17 cellular contexts compared by ENCODE assay signal in genomic region chr5:145925803-145926202, GRCh38. TPM values are rescaled to one million over a fixed set of nuclear protein-coding genes. Genes with fewer than 3 reads are reported as not detected.
DNase-seq lines count a peak whose midpoint lies in the region; ATAC-seq and TF ChIP-seq lines count a peak whose summit lies in the region.
"Had no signal": no experiment of that assay in that cellular context is flagged by ENCODE, and none has a peak within 500 bp of the region (broad histone marks: within the 10 kb centered on the region; RNA-seq: fewer than 3 reads in every experiment).

No MANE protein-coding gene starts in this region.

- H3K27me3 Mint-ChIP-seq in osteocyte (ENCODE audit: unreplicated experiment) = no peaks in the 10 kb centered on the region
- H3K27me3 Mint-ChIP-seq: type B pancreatic cell had no signal

- peak overlapping the region; percentile 73 for H3K27ac Mint-ChIP-seq in osteocyte (ENCODE audit: unreplicated experiment)
- H3K27ac Mint-ChIP-seq: T-helper 1 cell treated with Interleukin-12 subunit alpha and Interleukin-12 subunit beta and Interleukin-4 antibody, amounts not matched to agents 30 μg/mL and 1 μg/mL, for 36 hours; type B pancreatic cell had no signal

- no peak overlapping the region for H3K4me3 ChIP-seq in WERI-Rb-1 (ENCODE audit: low read depth, low read length)

- TF ChIP-seq CTCF in osteocyte (IDR thresholded peaks at IDR 0.05) (no peak), WERI-Rb-1 (IDR thresholded peaks at IDR 0.05; ENCODE audit: low read depth, low read length) (no peak)

- H3K4me1 Mint-ChIP-seq in osteocyte (ENCODE audit: unreplicated experiment) = peaks cover 25% of the 10 kb centered on the region

- H3K27ac ChIP-seq in WERI-Rb-1 = no peak overlapping the region

- DNase-seq in GM04504 (ENCODE audit: low read depth) (peak; percentile 74), NOMO-1 treated with DMSO at 0.1 percent for 48 hours (lab: John Stamatoyannopoulos, UW; ENCODE audit: unreplicated experiment) (peak; percentile 34), osteocyte (ENCODE audit: extremely low spot score, unreplicated experiment) (no peak), NCI-H2029 treated with DMSO at 0.1 percent for 48 hours (lab: John Stamatoyannopoulos, UW) (no peak), WERI-Rb-1 (no peak)
- DNase-seq: activated CD4-positive, alpha-beta T cell treated with anti-CD3 and anti-CD28 coated beads, Interleukin-2, amount 50 U/mL, for 48 hours; activated naive CD4-positive, alpha-beta T cell treated with Interleukin-2 at 50 U/mL for 16 hours; COR-L47; left colon; NCI-H1930 had no signal

- H3K27me3 ChIP-seq in WERI-Rb-1 (ENCODE audit: insufficient read depth, low read depth, severe bottlenecking) = no peaks in the 10 kb centered on the region

- H3K9me3 ChIP-seq in WERI-Rb-1 (ENCODE audit: severe bottlenecking) = no peaks in the 10 kb centered on the region

- no peaks in the 10 kb centered on the region for H3K9me3 Mint-ChIP-seq in osteocyte (ENCODE audit: unreplicated experiment)
- H3K9me3 Mint-ChIP-seq: T-helper 1 cell treated with Interleukin-12 subunit alpha and Interleukin-12 subunit beta and Interleukin-4 antibody, amounts not matched to agents 30 μg/mL and 1 μg/mL, for 36 hours; type B pancreatic cell had no signal

- H3K4me3 Mint-ChIP-seq in osteocyte (ENCODE audit: unreplicated experiment) = no peak overlapping the region
- H3K4me3 Mint-ChIP-seq: neural crest cell; T-helper 1 cell treated with Interleukin-12 subunit alpha and Interleukin-12 subunit beta and Interleukin-4 antibody, amounts not matched to agents 30 μg/mL and 1 μg/mL, for 36 hours; type B pancreatic cell had no signal

- H3K36me3 Mint-ChIP-seq in osteocyte (ENCODE audit: unreplicated experiment) = no peaks in the 10 kb centered on the region
- H3K36me3 Mint-ChIP-seq: type B pancreatic cell had no signal

- H3K36me3 ChIP-seq in WERI-Rb-1 = no peaks in the 10 kb centered on the region

- peak; percentile 61 for ATAC-seq in esophagus mucosa
- ATAC-seq in HG03045 (IDR thresholded peaks at IDR 0.05; ENCODE audit: unreplicated experiment) = no peak
- no peak for ATAC-seq in HG03469 (IDR thresholded peaks at IDR 0.05; ENCODE audit: unreplicated experiment)
- ATAC-seq: left colon had no signal

RNA-seq across cellular contexts. Expression of gene SH3RF2, which starts 10.6 kb away (rescaled TPM):
- total RNA-seq in esophagus mucosa = 49.8 TPM
- 0.38 and 0.52 TPM in 2 replicates for total RNA-seq in osteocyte

RNA-seq across cellular contexts. Expression of gene GRXCR2, which starts 53.0 kb away (rescaled TPM):
- not detected for total RNA-seq in esophagus mucosa
- not detected in 2 replicates for total RNA-seq in osteocyte
- total RNA-seq: glomerular endothelial cell, left colon, neural crest cell had no signal

Comparison
In these comparisons a context has a peak if more than half of its experiments do, and no peak if none do; other contexts are left out.
1. DNase-seq: peak in GM04504 (single experiment) and NOMO-1 treated with DMSO at 0.1 percent for 48 hours (single experiment); none in osteocyte (single experiment), NCI-H2029 treated with DMSO at 0.1 percent for 48 hours (single experiment) and WERI-Rb-1 (single experiment).
2. RNA of gene SH3RF2, which starts 10.6 kb away (total RNA-seq): 49.8 TPM in esophagus mucosa (single experiment); 0.38 to 0.52 TPM in osteocyte; every median in the first group is over 10 times any median in the second.